ENCODE assay signal across 2 cellular contexts in genomic region chr2:112841399-112842044, GRCh38.
TF ChIP-seq lines count a peak whose summit lies in the region.

No MANE protein-coding gene starts in this region.

TF ChIP-seq in GM12891, 5 proteins besides CTCF, POLR2A, EP300 and RAD21:
- TF ChIP-seq PAX5 (IDR thresholded peaks at IDR 0.05; ENCODE audit: insufficient read depth, low read length, severe bottlenecking) (no peak), SPI1 (IDR thresholded peaks at IDR 0.05; ENCODE audit: low read depth, low read length) (peak; percentile 89)

TF ChIP-seq in GM12878, 131 proteins besides CTCF, POLR2A, EP300 and RAD21 (continues in another document):
- TF ChIP-seq FOS (IDR thresholded peaks at IDR 0.05; ENCODE audit: borderline replicate concordance, extremely low read depth, insufficient read length) (no peak), SP1 (IDR thresholded peaks at IDR 0.05; ENCODE audit: low read depth, low read length) (no peak), BACH1 (IDR thresholded peaks at IDR 0.05; ENCODE audit: borderline replicate concordance) (no peak), RB1 (IDR thresholded peaks at IDR 0.05; ENCODE audit: borderline replicate concordance) (no peak), E2F8 (IDR thresholded peaks at IDR 0.05; ENCODE audit: low read depth, partially characterized antibody) (no peak), IRF3 (IDR thresholded peaks at IDR 0.05) (no peak), ZBED1 (IDR thresholded peaks at IDR 0.05; ENCODE audit: borderline replicate concordance) (no peak), SPI1 (IDR thresholded peaks at IDR 0.05; ENCODE audit: borderline replicate concordance, insufficient read depth, low read depth, low read length) (peak; percentile 93), MYC (IDR thresholded peaks at IDR 0.05; ENCODE audit: insufficient read depth, insufficient read length, insufficient replicate concordance, low read length, severe bottlenecking) (no peak), FOXM1 (IDR thresholded peaks at IDR 0.05; ENCODE audit: low read depth, low read length) (peak; percentile 53; the same call in 1 of the 2 replicates), ZNF207 (IDR thresholded peaks at IDR 0.05; ENCODE audit: borderline replicate concordance) (no peak), HDGF (IDR thresholded peaks at IDR 0.05) (no peak; the same call in 1 of the 2 replicates), IKZF1 (conservative IDR thresholded peaks at IDR 0.05) (peak; percentile 84), KAT2A (conservative IDR thresholded peaks at IDR 0.05; ENCODE audit: control insufficient read depth, low read depth, low read length) (no peak), IKZF2 (IDR thresholded peaks at IDR 0.05) (peak; percentile 93 to 94), POLR2AphosphoS2 (IDR thresholded peaks at IDR 0.05; ENCODE audit: low read depth, low read length) (no peak), SMAD5 (IDR thresholded peaks at IDR 0.05; ENCODE audit: low read depth) (no peak), HSF1 (IDR thresholded peaks at IDR 0.05; ENCODE audit: low read depth, low read length) (no peak), BHLHE40 (IDR thresholded peaks at IDR 0.05; ENCODE audit: borderline replicate concordance in 1 of 2, low read depth in 2 of 2, low read length in 1 of 2) (no peak), RBBP5 (conservative IDR thresholded peaks at IDR 0.05) (no peak), CEBPB (IDR thresholded peaks at IDR 0.05; ENCODE audit: borderline replicate concordance in 1 of 2, low read depth in 2 of 2, low read length in 2 of 2) (no peak), ESRRA (IDR thresholded peaks at IDR 0.05; ENCODE audit: low read length) (no peak), MEF2A (IDR thresholded peaks at IDR 0.05; ENCODE audit: insufficient read depth, low read depth, low read length) (no peak), DPF2 (IDR thresholded peaks at IDR 0.05) (peak; percentile 74), ZNF24 (IDR thresholded peaks at IDR 0.05) (no peak), WRNIP1 (IDR thresholded peaks at IDR 0.05; ENCODE audit: borderline replicate concordance, low read depth, low read length) (no peak), CUX1 (IDR thresholded peaks at IDR 0.05; ENCODE audit: insufficient replicate concordance, low read depth, low read length) (no peak), TCF7 (IDR thresholded peaks at IDR 0.05; ENCODE audit: borderline replicate concordance) (no peak), TBL1XR1 (IDR thresholded peaks at IDR 0.05; ENCODE audit: low read depth, low read length) (no peak), ELK1 (IDR thresholded peaks at IDR 0.05; ENCODE audit: low read depth, low read length) (no peak), BRCA1 (IDR thresholded peaks at IDR 0.05; ENCODE audit: low read depth, low read length) (no peak), BCL11A (IDR thresholded peaks at IDR 0.05; ENCODE audit: low read depth, low read length) (no peak), ZNF274 (IDR thresholded peaks at IDR 0.05; ENCODE audit: insufficient read depth, insufficient read length) (no peak), PKNOX1 (IDR thresholded peaks at IDR 0.05) (no peak; the same call in 1 of the 2 replicates)
- TF ChIP-seq, protein P1, sequence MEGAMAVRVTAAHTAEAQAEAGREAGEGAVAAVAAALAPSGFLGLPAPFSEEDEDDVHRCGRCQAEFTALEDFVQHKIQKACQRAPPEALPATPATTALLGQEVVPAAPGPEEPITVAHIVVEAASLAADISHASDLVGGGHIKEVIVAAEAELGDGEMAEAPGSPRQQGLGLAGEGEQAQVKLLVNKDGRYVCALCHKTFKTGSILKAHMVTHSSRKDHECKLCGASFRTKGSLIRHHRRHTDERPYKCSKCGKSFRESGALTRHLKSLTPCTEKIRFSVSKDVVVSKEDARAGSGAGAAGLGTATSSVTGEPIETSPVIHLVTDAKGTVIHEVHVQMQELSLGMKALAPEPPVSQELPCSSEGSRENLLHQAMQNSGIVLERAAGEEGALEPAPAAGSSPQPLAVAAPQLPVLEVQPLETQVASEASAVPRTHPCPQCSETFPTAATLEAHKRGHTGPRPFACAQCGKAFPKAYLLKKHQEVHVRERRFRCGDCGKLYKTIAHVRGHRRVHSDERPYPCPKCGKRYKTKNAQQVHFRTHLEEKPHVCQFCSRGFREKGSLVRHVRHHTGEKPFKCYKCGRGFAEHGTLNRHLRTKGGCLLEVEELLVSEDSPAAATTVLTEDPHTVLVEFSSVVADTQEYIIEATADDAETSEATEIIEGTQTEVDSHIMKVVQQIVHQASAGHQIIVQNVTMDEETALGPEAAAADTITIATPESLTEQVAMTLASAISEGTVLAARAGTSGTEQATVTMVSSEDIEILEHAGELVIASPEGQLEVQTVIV (IDR thresholded peaks at IDR 0.05; ENCODE audit: borderline replicate concordance, partially characterized antibody) = no peak
- TF ChIP-seq, protein P2, sequence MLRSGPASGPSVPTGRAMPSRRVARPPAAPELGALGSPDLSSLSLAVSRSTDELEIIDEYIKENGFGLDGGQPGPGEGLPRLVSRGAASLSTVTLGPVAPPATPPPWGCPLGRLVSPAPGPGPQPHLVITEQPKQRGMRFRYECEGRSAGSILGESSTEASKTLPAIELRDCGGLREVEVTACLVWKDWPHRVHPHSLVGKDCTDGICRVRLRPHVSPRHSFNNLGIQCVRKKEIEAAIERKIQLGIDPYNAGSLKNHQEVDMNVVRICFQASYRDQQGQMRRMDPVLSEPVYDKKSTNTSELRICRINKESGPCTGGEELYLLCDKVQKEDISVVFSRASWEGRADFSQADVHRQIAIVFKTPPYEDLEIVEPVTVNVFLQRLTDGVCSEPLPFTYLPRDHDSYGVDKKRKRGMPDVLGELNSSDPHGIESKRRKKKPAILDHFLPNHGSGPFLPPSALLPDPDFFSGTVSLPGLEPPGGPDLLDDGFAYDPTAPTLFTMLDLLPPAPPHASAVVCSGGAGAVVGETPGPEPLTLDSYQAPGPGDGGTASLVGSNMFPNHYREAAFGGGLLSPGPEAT (IDR thresholded peaks at IDR 0.05; ENCODE audit: low read depth) = peak; percentile 98
- TF ChIP-seq, protein P3, sequence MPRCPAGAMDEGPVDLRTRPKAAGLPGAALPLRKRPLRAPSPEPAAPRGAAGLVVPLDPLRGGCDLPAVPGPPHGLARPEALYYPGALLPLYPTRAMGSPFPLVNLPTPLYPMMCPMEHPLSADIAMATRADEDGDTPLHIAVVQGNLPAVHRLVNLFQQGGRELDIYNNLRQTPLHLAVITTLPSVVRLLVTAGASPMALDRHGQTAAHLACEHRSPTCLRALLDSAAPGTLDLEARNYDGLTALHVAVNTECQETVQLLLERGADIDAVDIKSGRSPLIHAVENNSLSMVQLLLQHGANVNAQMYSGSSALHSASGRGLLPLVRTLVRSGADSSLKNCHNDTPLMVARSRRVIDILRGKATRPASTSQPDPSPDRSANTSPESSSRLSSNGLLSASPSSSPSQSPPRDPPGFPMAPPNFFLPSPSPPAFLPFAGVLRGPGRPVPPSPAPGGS (IDR thresholded peaks at IDR 0.05; ENCODE audit: borderline replicate concordance, insufficient read depth, low read depth, low read length, poor library complexity, severe bottlenecking) = no peak
- TF ChIP-seq, protein P4, sequence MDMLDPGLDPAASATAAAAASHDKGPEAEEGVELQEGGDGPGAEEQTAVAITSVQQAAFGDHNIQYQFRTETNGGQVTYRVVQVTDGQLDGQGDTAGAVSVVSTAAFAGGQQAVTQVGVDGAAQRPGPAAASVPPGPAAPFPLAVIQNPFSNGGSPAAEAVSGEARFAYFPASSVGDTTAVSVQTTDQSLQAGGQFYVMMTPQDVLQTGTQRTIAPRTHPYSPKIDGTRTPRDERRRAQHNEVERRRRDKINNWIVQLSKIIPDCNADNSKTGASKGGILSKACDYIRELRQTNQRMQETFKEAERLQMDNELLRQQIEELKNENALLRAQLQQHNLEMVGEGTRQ (IDR thresholded peaks at IDR 0.05; ENCODE audit: borderline replicate concordance, low read depth, low read length) = no peak
